ENCODE assay signal across 19 cellular contexts in the genomic region with DNA sequence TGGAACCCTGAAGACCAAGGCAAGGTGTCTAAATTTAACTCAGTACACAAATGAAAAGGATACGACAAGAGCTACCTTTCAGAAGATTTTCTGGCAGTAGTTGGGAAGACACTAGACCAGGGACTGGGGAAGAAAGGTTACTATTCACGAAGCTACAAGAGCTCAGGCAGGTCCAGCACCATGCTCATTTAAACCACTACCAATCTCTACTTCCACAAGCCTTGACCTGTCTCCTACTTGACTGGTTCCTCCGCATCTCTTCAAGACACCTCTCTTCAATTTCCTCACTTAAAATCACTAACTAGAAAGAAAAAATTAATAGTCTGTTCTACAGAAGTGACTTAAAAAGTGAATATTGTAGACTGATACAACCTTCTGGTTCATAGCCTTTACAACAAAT. TPM values are rescaled to one million over a fixed set of nuclear protein-coding genes. Genes with fewer than 3 reads are reported as not detected.
DNase-seq lines count a peak whose midpoint lies in the region; ATAC-seq, FAIRE-seq and TF ChIP-seq lines count a peak whose summit lies in the region.
"Had no signal": no experiment of that assay in that cellular context is flagged by ENCODE, and none has a peak within 500 bp of the region (broad histone marks: within the 10 kb centered on the region; RNA-seq: fewer than 3 reads in every experiment).

No MANE protein-coding gene starts in this region.

- H3K27me3 Mint-ChIP-seq in activated CD4-positive, alpha-beta T cell treated with anti-CD3 and anti-CD28 coated beads, Interleukin-2, amount 10 ng/mL, durations not matched to agents 7 days and 5 days = no peaks in the 10 kb centered on the region
- H3K27me3 Mint-ChIP-seq in CD4-positive, alpha-beta T cell = no peaks in the 10 kb centered on the region

- FAIRE-seq in GM12892 (lab: Jason Lieb, UNC) (peak; percentile 21), pancreas (lab: Jason Lieb, UNC) (no peak)
- FAIRE-seq: D721Med, G401.6 had no signal

- peaks cover 17% of the 10 kb centered on the region for H3K4me1 Mint-ChIP-seq in activated CD4-positive, alpha-beta T cell treated with anti-CD3 and anti-CD28 coated beads, Interleukin-2, amount 10 ng/mL, durations not matched to agents 7 days and 5 days
- H3K4me1 Mint-ChIP-seq in CD4-positive, alpha-beta T cell (ENCODE audit: low read depth) = peaks cover 63% of the 10 kb centered on the region

- DNase-seq in activated CD4-positive, alpha-beta T cell treated with anti-CD3 and anti-CD28 coated beads, Interleukin-2, amount 10 ng/mL, durations not matched to agents 7 days and 5 days = no peak
- no peak for DNase-seq in activated CD4-positive, alpha-beta T cell treated with anti-CD3 and anti-CD28 coated beads, Interleukin-2, amount 50 U/mL, for 48 hours
- DNase-seq in CD4-positive, alpha-beta T cell = no peak
- DNase-seq in GM12892 (ENCODE audit: insufficient read length) (no peak), NCI-H774 (lab: John Stamatoyannopoulos, UW) (no peak), dorsolateral prefrontal cortex (no peak), pancreas (no peak)
- DNase-seq: 8988T, AML-193, COR-L47, DMS153, DMS79 treated with DMSO at 0.1 percent for 48 hours, EL, HCEC 1CT, HFFc6 had no signal

- H3K36me3 ChIP-seq in pancreas = no peaks in the 10 kb centered on the region

- intact Hi-C loops in CD4-positive, alpha-beta T cell (cut with DNase I, micrococcal nuclease) = no loop called here
- intact Hi-C loops in dorsolateral prefrontal cortex (cut with DNase I) (no loop called here), pancreas (cut with DNase I) (no loop called here)

- H3K4me3 ChIP-seq in dorsolateral prefrontal cortex (no peak overlapping the region), pancreas (no peak overlapping the region)
- H3K4me3 ChIP-seq: BLaER1 had no signal

- peaks cover 13% of the 10 kb centered on the region for H3K36me3 Mint-ChIP-seq in activated CD4-positive, alpha-beta T cell treated with anti-CD3 and anti-CD28 coated beads, Interleukin-2, amount 10 ng/mL, durations not matched to agents 7 days and 5 days (ENCODE audit: low read depth)
- peaks cover 38% of the 10 kb centered on the region for H3K36me3 Mint-ChIP-seq in CD4-positive, alpha-beta T cell (ENCODE audit: low read depth)

- no peak overlapping the region for H3K4me3 Mint-ChIP-seq in activated CD4-positive, alpha-beta T cell treated with anti-CD3 and anti-CD28 coated beads, Interleukin-2, amount 10 ng/mL, durations not matched to agents 7 days and 5 days
- no peak overlapping the region for H3K4me3 Mint-ChIP-seq in CD4-positive, alpha-beta T cell
- H3K4me3 Mint-ChIP-seq: HFFc6 had no signal

- no peak for TF ChIP-seq CTCF in CD4-positive, alpha-beta T cell (IDR thresholded peaks at IDR 0.05)
- no peak for TF ChIP-seq CTCF in dorsolateral prefrontal cortex (IDR thresholded peaks at IDR 0.05 in 54 of 56, conservative IDR thresholded peaks at IDR 0.05 in 2 of 56; ENCODE audit: low read depth in 1 of 56, partially characterized antibody in 56 of 56)
- TF ChIP-seq CTCF in pancreas (IDR thresholded peaks at IDR 0.05) = no peak

- no peaks in the 10 kb centered on the region for H3K9me3 Mint-ChIP-seq in activated CD4-positive, alpha-beta T cell treated with anti-CD3 and anti-CD28 coated beads, Interleukin-2, amount 10 ng/mL, durations not matched to agents 7 days and 5 days
- H3K9me3 Mint-ChIP-seq in CD4-positive, alpha-beta T cell = no peaks in the 10 kb centered on the region
- H3K9me3 Mint-ChIP-seq: HFFc6 had no signal

- H3K4me1 ChIP-seq in pancreas = peaks cover 0 to 4% (median 0%) of the 10 kb centered on the region in 3 donors
- H3K4me1 ChIP-seq: BLaER1 had no signal

- no peaks in the 10 kb centered on the region for H3K27me3 ChIP-seq in CD4-positive, alpha-beta T cell (ENCODE audit: control insufficient read depth, insufficient read depth, low read length)
- H3K27me3 ChIP-seq in dorsolateral prefrontal cortex (no peaks in the 10 kb centered on the region), pancreas (no peaks in the 10 kb centered on the region)
- H3K27me3 ChIP-seq: BLaER1 had no signal

- no peak overlapping the region for H3K27ac ChIP-seq in CD4-positive, alpha-beta T cell (ENCODE audit: low read depth, low read length)
- H3K27ac ChIP-seq in dorsolateral prefrontal cortex (no peak overlapping the region), pancreas (no peak overlapping the region)
- H3K27ac ChIP-seq: BLaER1 had no signal

- POLR2A ChIA-PET in activated CD4-positive, alpha-beta T cell treated with anti-CD3 and anti-CD28 coated beads, Interleukin-2, amount 10 ng/mL, durations not matched to agents 7 days and 5 days (lab: Charles Lee) = no interaction called here
- POLR2A ChIA-PET in CD4-positive, alpha-beta T cell (lab: Charles Lee) = no interaction called here

- H3K27ac Mint-ChIP-seq in activated CD4-positive, alpha-beta T cell treated with anti-CD3 and anti-CD28 coated beads, Interleukin-2, amount 10 ng/mL, durations not matched to agents 7 days and 5 days = peak overlapping the region; percentile 11
- peak overlapping the region; percentile 69 for H3K27ac Mint-ChIP-seq in CD4-positive, alpha-beta T cell
- H3K27ac Mint-ChIP-seq: HFFc6 had no signal

- 89 to 94% methylated on average over 3 of the region's 3 CpGs for WGBS in pancreas, 2 donors

- ATAC-seq in CD4-positive, alpha-beta T cell (ENCODE audit: poor library complexity) = no peak
- peak; percentile 63 for ATAC-seq in esophagus mucosa
- ATAC-seq in pancreas = no peak

- CTCF ChIA-PET in activated CD4-positive, alpha-beta T cell treated with anti-CD3 and anti-CD28 coated beads, Interleukin-2, amount 10 ng/mL, durations not matched to agents 7 days and 5 days (lab: Charles Lee) = interaction anchor here (0.5 kb wide), 1 partner anchor 238 kb away, joined by 3 read pairs; no protein-coding TSS in a partner anchor
- CTCF ChIA-PET in CD4-positive, alpha-beta T cell (lab: Charles Lee) = no interaction called here

- TF ChIP-seq POLR2A in GM12892 (IDR thresholded peaks at IDR 0.05; ENCODE audit: low read depth, low read length) = no peak

- H3K9me3 ChIP-seq in CD4-positive, alpha-beta T cell (ENCODE audit: control insufficient read depth, low read length) = no peaks in the 10 kb centered on the region
- H3K9me3 ChIP-seq in pancreas = no peaks in the 10 kb centered on the region

RNA-seq across cellular contexts. Expression of a gene that starts 22.9 kb away (rescaled TPM):
- 10 to 100 TPM; 82.1 to 87.1 TPM for total RNA-seq in activated CD4-positive, alpha-beta T cell treated with anti-CD3 and anti-CD28 coated beads, Interleukin-2, amount 10 ng/mL, durations not matched to agents 7 days and 5 days
- 10 to 100 TPM; 61.6 to 64.1 TPM for total RNA-seq in CD4-positive, alpha-beta T cell
- polyA plus RNA-seq in GM12892 (2012; ENCODE audit: missing spikeins) = 14.2 TPM
- total RNA-seq in esophagus mucosa (40.7 TPM), dorsolateral prefrontal cortex (10 to 100 TPM; 46.9 to 80.5 (median 64.3) TPM), pancreas (10 to 100 TPM; 15.8 to 28.3 (median 17.8) TPM)
- polyA plus RNA-seq in pancreas = 1 to 10 TPM; 7.8 to 8.1 TPM
